ENCODE assay signal across 1 cellular context in the genomic region with DNA sequence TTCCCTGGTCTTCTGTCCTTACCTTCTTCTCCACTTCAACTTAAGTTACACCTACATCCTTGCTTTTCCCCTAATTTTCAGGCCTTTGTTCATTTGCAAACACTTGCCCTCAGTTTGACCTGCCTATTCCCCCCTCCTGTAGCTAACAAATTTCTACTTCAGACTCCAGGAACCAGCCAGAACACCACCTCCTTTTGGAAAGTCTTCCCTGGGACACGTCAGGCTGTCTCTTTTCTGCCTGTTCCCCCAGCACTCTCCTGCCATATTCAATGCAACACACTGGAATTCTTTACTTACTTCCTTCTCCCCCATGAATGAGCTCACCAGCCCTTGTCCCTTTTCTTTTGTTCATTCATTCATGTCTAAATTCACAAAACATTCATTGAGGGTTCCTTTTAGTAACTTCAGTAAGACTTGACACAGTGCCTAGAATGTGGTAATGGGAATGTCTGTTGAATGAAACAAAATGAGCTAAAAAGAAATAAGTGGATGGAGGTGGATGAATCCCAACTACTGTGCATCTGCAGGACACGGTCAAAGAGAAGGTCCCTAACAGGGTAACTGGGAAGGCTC.
TF ChIP-seq lines count a peak whose summit lies in the region.

No MANE protein-coding gene starts in this region.

TF ChIP-seq in H1, 55 proteins besides CTCF, POLR2A, EP300 and RAD21 (continued from another document):
- TF ChIP-seq, protein P1, sequence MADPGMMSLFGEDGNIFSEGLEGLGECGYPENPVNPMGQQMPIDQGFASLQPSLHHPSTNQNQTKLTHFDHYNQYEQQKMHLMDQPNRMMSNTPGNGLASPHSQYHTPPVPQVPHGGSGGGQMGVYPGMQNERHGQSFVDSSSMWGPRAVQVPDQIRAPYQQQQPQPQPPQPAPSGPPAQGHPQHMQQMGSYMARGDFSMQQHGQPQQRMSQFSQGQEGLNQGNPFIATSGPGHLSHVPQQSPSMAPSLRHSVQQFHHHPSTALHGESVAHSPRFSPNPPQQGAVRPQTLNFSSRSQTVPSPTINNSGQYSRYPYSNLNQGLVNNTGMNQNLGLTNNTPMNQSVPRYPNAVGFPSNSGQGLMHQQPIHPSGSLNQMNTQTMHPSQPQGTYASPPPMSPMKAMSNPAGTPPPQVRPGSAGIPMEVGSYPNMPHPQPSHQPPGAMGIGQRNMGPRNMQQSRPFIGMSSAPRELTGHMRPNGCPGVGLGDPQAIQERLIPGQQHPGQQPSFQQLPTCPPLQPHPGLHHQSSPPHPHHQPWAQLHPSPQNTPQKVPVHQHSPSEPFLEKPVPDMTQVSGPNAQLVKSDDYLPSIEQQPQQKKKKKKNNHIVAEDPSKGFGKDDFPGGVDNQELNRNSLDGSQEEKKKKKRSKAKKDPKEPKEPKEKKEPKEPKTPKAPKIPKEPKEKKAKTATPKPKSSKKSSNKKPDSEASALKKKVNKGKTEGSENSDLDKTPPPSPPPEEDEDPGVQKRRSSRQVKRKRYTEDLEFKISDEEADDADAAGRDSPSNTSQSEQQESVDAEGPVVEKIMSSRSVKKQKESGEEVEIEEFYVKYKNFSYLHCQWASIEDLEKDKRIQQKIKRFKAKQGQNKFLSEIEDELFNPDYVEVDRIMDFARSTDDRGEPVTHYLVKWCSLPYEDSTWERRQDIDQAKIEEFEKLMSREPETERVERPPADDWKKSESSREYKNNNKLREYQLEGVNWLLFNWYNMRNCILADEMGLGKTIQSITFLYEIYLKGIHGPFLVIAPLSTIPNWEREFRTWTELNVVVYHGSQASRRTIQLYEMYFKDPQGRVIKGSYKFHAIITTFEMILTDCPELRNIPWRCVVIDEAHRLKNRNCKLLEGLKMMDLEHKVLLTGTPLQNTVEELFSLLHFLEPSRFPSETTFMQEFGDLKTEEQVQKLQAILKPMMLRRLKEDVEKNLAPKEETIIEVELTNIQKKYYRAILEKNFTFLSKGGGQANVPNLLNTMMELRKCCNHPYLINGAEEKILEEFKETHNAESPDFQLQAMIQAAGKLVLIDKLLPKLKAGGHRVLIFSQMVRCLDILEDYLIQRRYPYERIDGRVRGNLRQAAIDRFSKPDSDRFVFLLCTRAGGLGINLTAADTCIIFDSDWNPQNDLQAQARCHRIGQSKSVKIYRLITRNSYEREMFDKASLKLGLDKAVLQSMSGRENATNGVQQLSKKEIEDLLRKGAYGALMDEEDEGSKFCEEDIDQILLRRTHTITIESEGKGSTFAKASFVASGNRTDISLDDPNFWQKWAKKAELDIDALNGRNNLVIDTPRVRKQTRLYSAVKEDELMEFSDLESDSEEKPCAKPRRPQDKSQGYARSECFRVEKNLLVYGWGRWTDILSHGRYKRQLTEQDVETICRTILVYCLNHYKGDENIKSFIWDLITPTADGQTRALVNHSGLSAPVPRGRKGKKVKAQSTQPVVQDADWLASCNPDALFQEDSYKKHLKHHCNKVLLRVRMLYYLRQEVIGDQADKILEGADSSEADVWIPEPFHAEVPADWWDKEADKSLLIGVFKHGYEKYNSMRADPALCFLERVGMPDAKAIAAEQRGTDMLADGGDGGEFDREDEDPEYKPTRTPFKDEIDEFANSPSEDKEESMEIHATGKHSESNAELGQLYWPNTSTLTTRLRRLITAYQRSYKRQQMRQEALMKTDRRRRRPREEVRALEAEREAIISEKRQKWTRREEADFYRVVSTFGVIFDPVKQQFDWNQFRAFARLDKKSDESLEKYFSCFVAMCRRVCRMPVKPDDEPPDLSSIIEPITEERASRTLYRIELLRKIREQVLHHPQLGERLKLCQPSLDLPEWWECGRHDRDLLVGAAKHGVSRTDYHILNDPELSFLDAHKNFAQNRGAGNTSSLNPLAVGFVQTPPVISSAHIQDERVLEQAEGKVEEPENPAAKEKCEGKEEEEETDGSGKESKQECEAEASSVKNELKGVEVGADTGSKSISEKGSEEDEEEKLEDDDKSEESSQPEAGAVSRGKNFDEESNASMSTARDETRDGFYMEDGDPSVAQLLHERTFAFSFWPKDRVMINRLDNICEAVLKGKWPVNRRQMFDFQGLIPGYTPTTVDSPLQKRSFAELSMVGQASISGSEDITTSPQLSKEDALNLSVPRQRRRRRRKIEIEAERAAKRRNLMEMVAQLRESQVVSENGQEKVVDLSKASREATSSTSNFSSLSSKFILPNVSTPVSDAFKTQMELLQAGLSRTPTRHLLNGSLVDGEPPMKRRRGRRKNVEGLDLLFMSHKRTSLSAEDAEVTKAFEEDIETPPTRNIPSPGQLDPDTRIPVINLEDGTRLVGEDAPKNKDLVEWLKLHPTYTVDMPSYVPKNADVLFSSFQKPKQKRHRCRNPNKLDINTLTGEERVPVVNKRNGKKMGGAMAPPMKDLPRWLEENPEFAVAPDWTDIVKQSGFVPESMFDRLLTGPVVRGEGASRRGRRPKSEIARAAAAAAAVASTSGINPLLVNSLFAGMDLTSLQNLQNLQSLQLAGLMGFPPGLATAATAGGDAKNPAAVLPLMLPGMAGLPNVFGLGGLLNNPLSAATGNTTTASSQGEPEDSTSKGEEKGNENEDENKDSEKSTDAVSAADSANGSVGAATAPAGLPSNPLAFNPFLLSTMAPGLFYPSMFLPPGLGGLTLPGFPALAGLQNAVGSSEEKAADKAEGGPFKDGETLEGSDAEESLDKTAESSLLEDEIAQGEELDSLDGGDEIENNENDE (IDR thresholded peaks at IDR 0.05; ENCODE audit: insufficient replicate concordance, low read length) = no peak
- TF ChIP-seq SIX5 (IDR thresholded peaks at IDR 0.05; ENCODE audit: low read depth, low read length) (no peak), PHF8 (conservative IDR thresholded peaks at IDR 0.05; ENCODE audit: low read depth, low read length) (no peak), GTF2F1 (IDR thresholded peaks at IDR 0.05; ENCODE audit: borderline replicate concordance, low read depth, low read length) (no peak), CREB1 (IDR thresholded peaks at IDR 0.05) (no peak), KDM5A (IDR thresholded peaks at IDR 0.05; ENCODE audit: low read length) (no peak), GABPA (IDR thresholded peaks at IDR 0.05; ENCODE audit: borderline replicate concordance, insufficient read depth, low read length) (no peak), ASH2L (IDR thresholded peaks at IDR 0.05; ENCODE audit: low read length) (no peak), KDM4A (IDR thresholded peaks at IDR 0.05; ENCODE audit: low read depth, low read length, severe bottlenecking) (no peak), CBX8 (IDR thresholded peaks at IDR 0.05; ENCODE audit: borderline replicate concordance, low read depth, low read length) (no peak)
